In genomic region chr12:21502164-21502496, GRCh38 we compare ENCODE assay signal across 1 cellular context.
TF ChIP-seq lines count a peak whose summit lies in the region.

No MANE protein-coding gene starts in this region.

TF ChIP-seq in IMR-90, 13 proteins besides CTCF, POLR2A, EP300 and RAD21 (continued from another document):
- no peak for TF ChIP-seq ELK1 (IDR thresholded peaks at IDR 0.05; ENCODE audit: borderline replicate concordance, low read depth, low read length)
